Comparison of ENCODE assay signal across 8 cellular contexts in genomic region chr12:119989619-119990381, GRCh38. TPM values are rescaled to one million over a fixed set of nuclear protein-coding genes. Genes with fewer than 3 reads are reported as not detected.
A peak's percentile ranks its signal among the peaks of the same experiment; 100 is the strongest.
DNase-seq lines count a peak whose midpoint lies in the region; ATAC-seq and TF ChIP-seq lines count a peak whose summit lies in the region.

No MANE protein-coding gene starts in this region.

- TF ChIP-seq CTCF in CD14-positive monocyte (IDR thresholded peaks at IDR 0.05) (no peak), left ventricle myocardium inferior (IDR thresholded peaks at IDR 0.05; ENCODE audit: borderline replicate concordance) (no peak), progenitor cell of endocrine pancreas (IDR thresholded peaks at IDR 0.05; ENCODE audit: unreplicated experiment) (no peak), vagina (IDR thresholded peaks at IDR 0.05) (no peak)

- H3K27me3 Mint-ChIP-seq in CD14-positive monocyte (ENCODE audit: low read depth in 3 of 3) (peaks cover 41 to 65% (median 57%) of the 10 kb centered on the region in 3 donors), progenitor cell of endocrine pancreas (peaks cover 42% of the 10 kb centered on the region)

- H3K36me3 Mint-ChIP-seq in CD14-positive monocyte: no peaks in the 10 kb centered on the region
- no peaks in the 10 kb centered on the region for H3K36me3 Mint-ChIP-seq in progenitor cell of endocrine pancreas (ENCODE audit: insufficient read depth)

- no peak overlapping the region for H3K27ac ChIP-seq in left ventricle myocardium inferior (replicated peaks)
- peak overlapping the region; percentile 61 for H3K27ac ChIP-seq in vagina

- peaks cover 6% of the 10 kb centered on the region for H3K4me1 Mint-ChIP-seq in CD14-positive monocyte
- peaks cover 3% of the 10 kb centered on the region for H3K4me1 Mint-ChIP-seq in progenitor cell of endocrine pancreas (ENCODE audit: low read depth)

- H3K36me3 ChIP-seq in left ventricle myocardium inferior: no peaks in the 10 kb centered on the region
- H3K36me3 ChIP-seq in vagina: no peaks in the 10 kb centered on the region

- H3K27me3 ChIP-seq in left ventricle myocardium inferior (ENCODE audit: low read depth) (peaks cover 89% of the 10 kb centered on the region), vagina (no peaks in the 10 kb centered on the region)

- peaks cover 0 to 18% (median 2%) of the 10 kb centered on the region in 7 donors for H3K9me3 Mint-ChIP-seq in CD14-positive monocyte
- no peaks in the 10 kb centered on the region for H3K9me3 Mint-ChIP-seq in progenitor cell of endocrine pancreas (ENCODE audit: low read depth)

- H3K4me3 ChIP-seq in left ventricle myocardium inferior: peak overlapping the region; percentile 71
- H3K4me3 ChIP-seq in vagina: peak overlapping the region; percentile 51 to 53

- H3K9me3 ChIP-seq in left ventricle myocardium inferior (replicated peaks): no peaks in the 10 kb centered on the region
- no peaks in the 10 kb centered on the region for H3K9me3 ChIP-seq in vagina

- ATAC-seq in GM19372 (IDR thresholded peaks at IDR 0.05; ENCODE audit: low read depth, unreplicated experiment) (peak; percentile 18), HG03571 (IDR thresholded peaks at IDR 0.05; ENCODE audit: unreplicated experiment) (peak; percentile 34)

- no peak for TF ChIP-seq POLR2A in vagina (IDR thresholded peaks at IDR 0.05)

- DNase-seq in CD14-positive monocyte (ENCODE audit: low spot score): peak; percentile 57
- peak; percentile 56 to 73 (median 65) for DNase-seq in T-helper 1 cell
- peak in 36 of 56 donors; percentile 2 to 64 (median 27) for DNase-seq in amygdala (lab: John Stamatoyannopoulos, UW)
- DNase-seq in left ventricle myocardium inferior: peak; percentile 84
- DNase-seq in progenitor cell of endocrine pancreas (ENCODE audit: low spot score, unreplicated experiment): peak; percentile 89
- no peak for DNase-seq in vagina (ENCODE audit: extremely low spot score in 2 of 2)

- H3K4me3 Mint-ChIP-seq in CD14-positive monocyte: peak overlapping the region; percentile 68 to 82
- H3K4me3 Mint-ChIP-seq in progenitor cell of endocrine pancreas (ENCODE audit: low read depth): peak overlapping the region; percentile 69

- H3K27ac Mint-ChIP-seq in CD14-positive monocyte: no peak overlapping the region
- H3K27ac Mint-ChIP-seq in progenitor cell of endocrine pancreas: no peak overlapping the region

- intact Hi-C loops in CD14-positive monocyte (cut with micrococcal nuclease): no loop called here
- intact Hi-C loops in left ventricle myocardium inferior (cut with micrococcal nuclease): no loop called here
- intact Hi-C loops in vagina (cut with DNase I): no loop called here

- peaks cover 14% of the 10 kb centered on the region for H3K4me1 ChIP-seq in left ventricle myocardium inferior
- H3K4me1 ChIP-seq in vagina: peaks cover 18% of the 10 kb centered on the region

RNA-seq across cellular contexts. Expression of gene BICDL1, which starts 0.8 kb away (rescaled TPM):
- not detected for polyA plus RNA-seq in CD14-positive monocyte
- total RNA-seq in left ventricle myocardium inferior (0.08 TPM), progenitor cell of endocrine pancreas (11.1 and 11.7 TPM in 2 replicates), vagina (71.2 TPM)

Comparison
In these comparisons a context has a peak if more than half of its experiments do, and no peak if none do; other contexts are left out.
1. DNase-seq: peak in CD14-positive monocyte (single experiment), T-helper 1 cell (5 of 5), amygdala (36 of 56), left ventricle myocardium inferior (single experiment) and progenitor cell of endocrine pancreas (single experiment); none in vagina (0 of 2).
2. RNA of gene BICDL1, which starts 0.8 kb away (total RNA-seq): 71.2 TPM in vagina (single experiment) and 11.1 to 11.7 TPM in progenitor cell of endocrine pancreas; 0.08 TPM in left ventricle myocardium inferior (single experiment); every median in the first group is over 10 times any median in the second.